ENCODE assay signal across 13 cellular contexts in the genomic region with DNA sequence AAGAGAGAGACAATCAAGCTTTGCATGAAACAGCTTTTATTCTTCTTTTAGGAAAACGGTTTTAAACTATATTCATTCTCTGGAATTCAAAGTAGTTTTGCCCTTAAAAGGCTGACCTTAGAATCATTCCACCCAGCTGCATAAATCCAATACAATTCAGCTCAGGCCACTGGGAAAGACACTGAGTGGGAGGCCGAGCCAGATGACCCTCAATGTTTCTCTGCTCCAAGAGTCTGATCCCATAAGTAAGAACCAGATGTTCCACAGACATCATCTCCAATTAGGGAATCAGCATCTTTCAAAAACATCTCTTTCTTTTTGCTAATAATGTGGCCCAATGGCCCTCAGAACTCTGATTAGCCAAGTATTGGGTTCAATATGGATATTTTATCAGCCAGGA. TPM values are rescaled to one million over a fixed set of nuclear protein-coding genes. Genes with fewer than 3 reads are reported as not detected.
DNase-seq lines count a peak whose midpoint lies in the region; ATAC-seq and TF ChIP-seq lines count a peak whose summit lies in the region.
"Had no signal": no experiment of that assay in that cellular context is flagged by ENCODE, and none has a peak within 500 bp of the region (broad histone marks: within the 10 kb centered on the region; RNA-seq: fewer than 3 reads in every experiment).

No MANE protein-coding gene starts in this region.

- no peak overlapping the region for H3K4me3 ChIP-seq in esophagus muscularis mucosa
- H3K4me3 ChIP-seq in mucosa of rectum (ENCODE audit: low read length in 2 of 2), result no peak overlapping the region
- no peak overlapping the region for H3K4me3 ChIP-seq in suprapubic skin
- H3K4me3 ChIP-seq: BLaER1 had no signal

- TF ChIP-seq CTCF in esophagus muscularis mucosa (IDR thresholded peaks at IDR 0.05), result no peak
- no peak for TF ChIP-seq CTCF in suprapubic skin (IDR thresholded peaks at IDR 0.05)
- TF ChIP-seq CTCF in GM10266 (IDR thresholded peaks at IDR 0.05; ENCODE audit: control insufficient read depth, insufficient read depth, low read depth, missing control alignments), result no peak

- WGBS in esophagus muscularis mucosa, result 37% methylated on average over 2 of the region's 2 CpGs
- WGBS in suprapubic skin, result 55% methylated on average over 2 of the region's 2 CpGs

- H3K4me1 ChIP-seq in esophagus muscularis mucosa (peaks cover 41 to 98% (median 96%) of the 10 kb centered on the region in 4 donors), mucosa of rectum (ENCODE audit: control insufficient read depth in 2 of 2, insufficient read depth in 2 of 2, low read length in 2 of 2) (peaks cover 12 to 14% of the 10 kb centered on the region in 2 donors), suprapubic skin (peaks cover 52% of the 10 kb centered on the region)
- H3K4me1 ChIP-seq: BLaER1 had no signal

- H3K36me3 ChIP-seq in esophagus muscularis mucosa (no peaks in the 10 kb centered on the region), mucosa of rectum (ENCODE audit: control insufficient read depth in 2 of 2, insufficient read depth in 2 of 2, low read length in 2 of 2) (no peaks in the 10 kb centered on the region), suprapubic skin (no peaks in the 10 kb centered on the region)
- H3K36me3 ChIP-seq: BLaER1 had no signal

- intact Hi-C loops in esophagus muscularis mucosa (cut with DNase I), result no loop called here

- ATAC-seq in GM21360 (IDR thresholded peaks at IDR 0.05; ENCODE audit: unreplicated experiment), result no peak
- ATAC-seq in HG03175 (IDR thresholded peaks at IDR 0.05; ENCODE audit: unreplicated experiment), result no peak
- ATAC-seq: Panc1 had no signal

- peak; percentile 70 for DNase-seq in RPMI7951 (ENCODE audit: low read depth)
- DNase-seq in esophagus muscularis mucosa (ENCODE audit: extremely low spot score), result no peak
- no peak for DNase-seq in suprapubic skin (ENCODE audit: low spot score in 2 of 2)
- no peak for DNase-seq in GM10266 (ENCODE audit: extremely low spot score)
- no peak for DNase-seq in DMS53 treated with DMSO at 0.1 percent for 48 hours (lab: John Stamatoyannopoulos, UW; ENCODE audit: unreplicated experiment)
- DNase-seq: activated CD4-positive, alpha-beta memory T cell treated with anti-CD3 and anti-CD28 coated beads for 36 hours; activated effector memory CD4-positive, alpha-beta T cell treated with Interleukin-2 at 50 U/mL for 16 hours; NCI-H446 had no signal

- no peaks in the 10 kb centered on the region for H3K9me3 ChIP-seq in esophagus muscularis mucosa
- no peaks in the 10 kb centered on the region for H3K9me3 ChIP-seq in mucosa of rectum (ENCODE audit: control insufficient read depth in 2 of 2, low read length in 2 of 2)
- no peaks in the 10 kb centered on the region for H3K9me3 ChIP-seq in suprapubic skin
- H3K9me3 ChIP-seq: BLaER1 had no signal

- no peaks in the 10 kb centered on the region for H3K27me3 ChIP-seq in esophagus muscularis mucosa
- no peaks in the 10 kb centered on the region for H3K27me3 ChIP-seq in mucosa of rectum (ENCODE audit: control insufficient read depth in 2 of 2, insufficient read depth in 2 of 2, low read length in 2 of 2)
- no peaks in the 10 kb centered on the region for H3K27me3 ChIP-seq in suprapubic skin
- H3K27me3 ChIP-seq: BLaER1 had no signal

- H3K27ac ChIP-seq in esophagus muscularis mucosa (replicated peaks in 1 of 4), result peak overlapping the region; percentile 69 to 78 (median 76)
- H3K27ac ChIP-seq in mucosa of rectum (ENCODE audit: low read depth in 2 of 2, low read length in 2 of 2), result peak overlapping the region; percentile 65 to 75
- peak overlapping the region; percentile 68 for H3K27ac ChIP-seq in suprapubic skin
- H3K27ac ChIP-seq: BLaER1 had no signal

- no peak overlapping the region for H3K9ac ChIP-seq in mucosa of rectum (ENCODE audit: low read depth in 1 of 2, low read length in 2 of 2)
- H3K9ac ChIP-seq: BLaER1 had no signal

- no peak for TF ChIP-seq EP300 in esophagus muscularis mucosa (IDR thresholded peaks at IDR 0.05)
- TF ChIP-seq EP300 in suprapubic skin (IDR thresholded peaks at IDR 0.05), result no peak

- TF ChIP-seq POLR2A in esophagus muscularis mucosa (IDR thresholded peaks at IDR 0.05; ENCODE audit: low read depth) (no peak), suprapubic skin (IDR thresholded peaks at IDR 0.05) (no peak)

RNA-seq across cellular contexts. Expression of gene CREB3L2, which starts 26.1 kb away (rescaled TPM):
- 21.2 and 23.8 TPM in 2 replicates for total RNA-seq in RPMI7951 (2014; rRNA removed; shearing (Covaris generic))
- total RNA-seq in esophagus muscularis mucosa (10 to 100 TPM; 29.2 to 43.4 (median 37.1) TPM), suprapubic skin (10 to 100 TPM; 10.9 to 24.5 (median 14.1) TPM)
